14 cellular contexts compared by ENCODE assay signal in genomic region chr12:25590021-25590721, GRCh38. TPM values are rescaled to one million over a fixed set of nuclear protein-coding genes. Genes with fewer than 3 reads are reported as not detected.
DNase-seq lines count a peak whose midpoint lies in the region; ATAC-seq and TF ChIP-seq lines count a peak whose summit lies in the region.
"Had no signal": no experiment of that assay in that cellular context is flagged by ENCODE, and none has a peak within 500 bp of the region (broad histone marks: within the 10 kb centered on the region; RNA-seq: fewer than 3 reads in every experiment).

No MANE protein-coding gene starts in this region.

- no peak for TF ChIP-seq CTCF in tibial artery (IDR thresholded peaks at IDR 0.05)

- no peak overlapping the region for H3K4me3 ChIP-seq in tibial artery

- no peaks in the 10 kb centered on the region for H3K36me3 ChIP-seq in tibial artery

- no peaks in the 10 kb centered on the region for H3K36me3 Mint-ChIP-seq in T-cell
- H3K36me3 Mint-ChIP-seq in activated naive CD4-positive, alpha-beta T cell treated with anti-CD3 and anti-CD28 coated beads, Interleukin-2, amount 50 U/mL, for 72 hours = peaks cover 15 to 34% of the 10 kb centered on the region in 2 donors

- peaks cover 34 to 68% (median 37%) of the 10 kb centered on the region in 3 donors for H3K4me1 Mint-ChIP-seq in T-cell

- H3K27me3 Mint-ChIP-seq in T-cell = no peaks in the 10 kb centered on the region
- H3K27me3 Mint-ChIP-seq: progenitor cell of endocrine pancreas had no signal

- intact Hi-C loops in tibial artery (cut with DNase I; ENCODE audit: low total_unique reads) = no loop called here

- H3K9me3 Mint-ChIP-seq in T-cell = peaks cover 3 to 8% (median 6%) of the 10 kb centered on the region in 3 donors
- peaks cover 19 to 25% of the 10 kb centered on the region in 2 donors for H3K9me3 Mint-ChIP-seq in activated naive CD4-positive, alpha-beta T cell treated with anti-CD3 and anti-CD28 coated beads, Interleukin-2, amount 50 U/mL, for 72 hours

- DNase-seq in T-cell (peak in 27 of 34 experiments; percentile 7 to 78 (median 27)), tibial artery (no peak), mesenteric fat pad (ENCODE audit: low spot score) (no peak)
- peak; percentile 18 to 57 for DNase-seq in activated naive CD4-positive, alpha-beta T cell treated with anti-CD3 and anti-CD28 coated beads, Interleukin-2, amount 50 U/mL, for 72 hours (ENCODE audit: low spot score in 2 of 2)
- DNase-seq in stimulated activated CD4-positive, alpha-beta T cell treated with anti-CD3 and anti-CD28 coated beads, Interleukin-4, amount 100 ng/mL, for 24 hours = peak; percentile 35
- DNase-seq: central memory CD4-positive, alpha-beta T cell; erythroblast; mesendoderm; NCI-H1694 treated with DMSO at 0.1 percent for 48 hours had no signal

- peak overlapping the region; percentile 77 to 83 for H3K27ac Mint-ChIP-seq in T-cell
- peak overlapping the region in 1 of 2 donors; percentile 84 for H3K27ac Mint-ChIP-seq in activated naive CD4-positive, alpha-beta T cell treated with anti-CD3 and anti-CD28 coated beads, Interleukin-2, amount 50 U/mL, for 72 hours
- H3K27ac Mint-ChIP-seq: progenitor cell of endocrine pancreas had no signal

- CTCF ChIA-PET in T-cell (lab: Charles Lee) = interaction anchor here in 1 of 2 donors (0.6 kb wide), 2 partner anchors 24 to 86 kb away, joined by 5 read pairs; no protein-coding TSS in a partner anchor

- no peak overlapping the region for H3K27ac ChIP-seq in tibial artery
- H3K27ac ChIP-seq: C4-2B had no signal

- no peaks in the 10 kb centered on the region for H3K27me3 ChIP-seq in tibial artery

- no peaks in the 10 kb centered on the region for H3K9me3 ChIP-seq in tibial artery

- POLR2A ChIA-PET in T-cell (lab: Charles Lee) = no interaction called here

- ATAC-seq in GM21360 (IDR thresholded peaks at IDR 0.05; ENCODE audit: unreplicated experiment) = peak; percentile 62
- peak; percentile 82 to 98 (median 87) for ATAC-seq in T-cell (replicated peaks in 1 of 4)
- peak; percentile 97 to 99 for ATAC-seq in activated naive CD4-positive, alpha-beta T cell treated with anti-CD3 and anti-CD28 coated beads, Interleukin-2, amount 50 U/mL, for 72 hours
- no peak for ATAC-seq in HG03159 (IDR thresholded peaks at IDR 0.05; ENCODE audit: unreplicated experiment)
- no peak for ATAC-seq in HG03280 (IDR thresholded peaks at IDR 0.05; ENCODE audit: unreplicated experiment)

- H3K4me3 Mint-ChIP-seq in T-cell = peak overlapping the region in 1 of 3 donors; percentile 76

- H3K4me1 ChIP-seq in tibial artery = peaks cover 0 to 2% (median 0%) of the 10 kb centered on the region in 4 donors

RNA-seq across cellular contexts. Expression of gene LMNTD1, which starts 37.1 kb away (rescaled TPM):
- not detected for total RNA-seq in T-cell
- not detected for total RNA-seq in activated naive CD4-positive, alpha-beta T cell treated with anti-CD3 and anti-CD28 coated beads, Interleukin-2, amount 50 U/mL, for 72 hours
- not detected for total RNA-seq in mesenteric fat pad
- total RNA-seq: progenitor cell of endocrine pancreas had no signal

Comparison
In these comparisons a context has a peak if more than half of its experiments do, and no peak if none do; other contexts are left out.
1. ATAC-seq: peak in GM21360 (single experiment), T-cell (4 of 4) and activated naive CD4-positive, alpha-beta T cell treated with anti-CD3 and anti-CD28 coated beads, Interleukin-2, amount 50 U/mL, for 72 hours (2 of 2); none in HG03159 (single experiment) and HG03280 (single experiment).
2. DNase-seq: peak in T-cell (27 of 34), activated naive CD4-positive, alpha-beta T cell treated with anti-CD3 and anti-CD28 coated beads, Interleukin-2, amount 50 U/mL, for 72 hours (2 of 2) and stimulated activated CD4-positive, alpha-beta T cell treated with anti-CD3 and anti-CD28 coated beads, Interleukin-4, amount 100 ng/mL, for 24 hours (single experiment); none in tibial artery (0 of 2) and mesenteric fat pad (single experiment).